In genomic region chr20:50120935-50121693, GRCh38 we compare ENCODE assay signal across 8 cellular contexts. TPM values are rescaled to one million over a fixed set of nuclear protein-coding genes. Genes with fewer than 3 reads are reported as not detected.
DNase-seq lines count a peak whose midpoint lies in the region; ATAC-seq, FAIRE-seq and TF ChIP-seq lines count a peak whose summit lies in the region.

No MANE protein-coding gene starts in this region.

- H3K27ac Mint-ChIP-seq in CD14-positive monocyte: peak overlapping the region in 2 of 7 donors; percentile 13 to 66
- H3K27ac Mint-ChIP-seq in activated CD4-positive, alpha-beta memory T cell treated with anti-CD3 and anti-CD28 coated beads for 36 hours: no peak overlapping the region

- peaks cover 0 to 6% (median 4%) of the 10 kb centered on the region in 4 experiments; a peak in 6 of 8 replicates for H3K36me3 ChIP-seq in H1 (ENCODE audit: control insufficient read depth in 2 of 4, insufficient read depth in 4 of 4, low read length in 3 of 4)
- no peaks in the 10 kb centered on the region for H3K36me3 ChIP-seq in mucosa of descending colon (ENCODE audit: low read depth)

- H2BK12ac ChIP-seq in H1 (ENCODE audit: low read depth, low read length): no peak overlapping the region

- TF ChIP-seq RAD21 in H1 (IDR thresholded peaks at IDR 0.05 in 1 of 2, conservative IDR thresholded peaks at IDR 0.05 in 1 of 2; ENCODE audit: low read depth in 2 of 2, low read length in 2 of 2): peak; percentile 95 to 98

- H3K9me3 Mint-ChIP-seq in CD14-positive monocyte: peaks cover 0 to 9% (median 4%) of the 10 kb centered on the region in 7 donors
- H3K9me3 Mint-ChIP-seq in activated CD4-positive, alpha-beta memory T cell treated with anti-CD3 and anti-CD28 coated beads for 36 hours: no peaks in the 10 kb centered on the region

- H2AFZ ChIP-seq in H1 (ENCODE audit: low read length): no peak overlapping the region

- no peak overlapping the region for H2BK20ac ChIP-seq in H1 (ENCODE audit: low read length)

- DNase-seq in CD14-positive monocyte (ENCODE audit: low spot score): peak; percentile 67
- peak; percentile 66 for DNase-seq in NCI-H69 (lab: John Stamatoyannopoulos, UW)
- peak; percentile 76 for DNase-seq in activated CD4-positive, alpha-beta memory T cell treated with anti-CD3 and anti-CD28 coated beads for 36 hours
- peak; percentile 56 to 66 for DNase-seq in H1 (ENCODE audit: low read depth in 1 of 2, low spot score in 2 of 2)
- peak in 2 of 3 donors; percentile 77 to 81 for DNase-seq in mucosa of descending colon
- DNase-seq in stimulated activated naive CD4-positive, alpha-beta T cell treated with Interleukin-2 at 50 U/mL for 16 hours (lab: John Stamatoyannopoulos, UW): peak; percentile 46

- H3K27me3 ChIP-seq in H1 (replicated peaks in 1 of 4; ENCODE audit: control insufficient read depth in 3 of 4, extremely low read depth in 1 of 4, insufficient read depth in 3 of 4, low read length in 3 of 4): no peaks in the 10 kb centered on the region

- no peak overlapping the region for H2BK5ac ChIP-seq in H1 (ENCODE audit: low read depth, low read length)

- no peak for FAIRE-seq in H1 (lab: Jason Lieb, UNC)

- ATAC-seq in HG02642 (IDR thresholded peaks at IDR 0.05; ENCODE audit: poor library complexity, unreplicated experiment) (peak; percentile 54), mucosa of descending colon (peak; percentile 88), GM21619 (IDR thresholded peaks at IDR 0.05; ENCODE audit: unreplicated experiment) (no peak)

- H3K27ac ChIP-seq in H1 (ENCODE audit: low read depth, low read length): no peak overlapping the region

- peaks cover 0 to 4% (median 2%) of the 10 kb centered on the region in 3 donors for H3K27me3 Mint-ChIP-seq in CD14-positive monocyte (ENCODE audit: low read depth in 3 of 3)
- H3K27me3 Mint-ChIP-seq in activated CD4-positive, alpha-beta memory T cell treated with anti-CD3 and anti-CD28 coated beads for 36 hours: no peaks in the 10 kb centered on the region

- no peak overlapping the region for H4K5ac ChIP-seq in H1 (ENCODE audit: insufficient read length, low read depth, low read length)

- WGBS in H1 (ENCODE audit: extremely low coverage in 1 of 2, insufficient coverage in 1 of 2, insufficient read length in 1 of 2, insufficient replicate concordance in 2 of 2, low coverage in 1 of 2, low lambda C conversion rate in 2 of 2, missing lambda C conversion rate in 1 of 2), 2 experiments: 65% methylated on average over 9 of the region's 9 CpGs; no CpG with 5 or more reads in 1 of the 2 experiments

- no peak overlapping the region for H2AK5ac ChIP-seq in H1 (ENCODE audit: low read depth, low read length)

- peak; percentile 85 for TF ChIP-seq CTCF in CD14-positive monocyte (IDR thresholded peaks at IDR 0.05)
- peak; percentile 96 to 100 (median 97) for TF ChIP-seq CTCF in H1 (IDR thresholded peaks at IDR 0.05; ENCODE audit: control extremely low read depth in 1 of 3, insufficient read depth in 1 of 3, low read depth in 1 of 3, low read length in 3 of 3)
- peak; percentile 71 for TF ChIP-seq CTCF in mucosa of descending colon (IDR thresholded peaks at IDR 0.05)

- intact Hi-C loops in CD14-positive monocyte (cut with micrococcal nuclease) (loop anchor here (2.0 kb wide), 2 partner anchors 48 to 58 kb away; no protein-coding TSS in a partner anchor), mucosa of descending colon (cut with DNase I, micrococcal nuclease) (loop anchor here (2.0 to 5.0 kb wide), 2 partner anchors 46 kb away; no protein-coding TSS in a partner anchor)
- intact Hi-C loops in activated CD4-positive, alpha-beta memory T cell treated with anti-CD3 and anti-CD28 coated beads for 36 hours (cut with micrococcal nuclease): loop anchor here (1.0 to 2.0 kb wide), 3 partner anchors 26 to 58 kb away; no protein-coding TSS in a partner anchor

- H4K8ac ChIP-seq in H1 (ENCODE audit: extremely low read depth, insufficient read depth, low read length): no peak overlapping the region; the same call in 1 of the 2 replicates

- H3K4me3 ChIP-seq in H1 (ENCODE audit: extremely low read depth in 1 of 4, insufficient read depth in 2 of 4, low read depth in 3 of 4, low read length in 4 of 4) (no peak overlapping the region), mucosa of descending colon (no peak overlapping the region)

- no peak for TF ChIP-seq EP300 in H1 (IDR thresholded peaks at IDR 0.05; ENCODE audit: borderline replicate concordance in 1 of 2, low read depth in 2 of 2, low read length in 2 of 2)

- peaks cover 34 to 38% of the 10 kb centered on the region in 2 donors for H3K36me3 Mint-ChIP-seq in CD14-positive monocyte
- H3K36me3 Mint-ChIP-seq in activated CD4-positive, alpha-beta memory T cell treated with anti-CD3 and anti-CD28 coated beads for 36 hours: peaks cover 18% of the 10 kb centered on the region

- no peak overlapping the region for H3K4ac ChIP-seq in H1 (replicated peaks; ENCODE audit: insufficient read length, low read depth, low read length)

- peaks cover 0 to 3% of the 10 kb centered on the region in 2 experiments for H4K20me1 ChIP-seq in H1 (replicated peaks in 1 of 2; ENCODE audit: control insufficient read depth in 1 of 2, insufficient read depth in 2 of 2, low read length in 2 of 2)

- H3K56ac ChIP-seq in H1 (replicated peaks; ENCODE audit: insufficient read length, low read depth, low read length): no peak overlapping the region

- H3K4me2 ChIP-seq in H1 (ENCODE audit: insufficient read depth in 1 of 2, low read depth in 2 of 2, low read length in 2 of 2): no peak overlapping the region

- H3K14ac ChIP-seq in H1 (ENCODE audit: insufficient read length): no peak overlapping the region

- H3K4me1 ChIP-seq in H1 (replicated peaks in 1 of 4; ENCODE audit: control insufficient read depth in 3 of 4, insufficient read depth in 4 of 4, low read length in 3 of 4) (peaks cover 0 to 5% (median 1%) of the 10 kb centered on the region in 4 experiments; a peak in 3 of 7 replicates), mucosa of descending colon (ENCODE audit: low read depth) (peaks cover 8% of the 10 kb centered on the region)

- POLR2A ChIA-PET in activated CD4-positive, alpha-beta memory T cell treated with anti-CD3 and anti-CD28 coated beads for 36 hours (lab: Charles Lee): interaction anchor here (0.7 to 1.7 kb wide), 6 partner anchors 11 to 362 kb away, joined by 3 to 6 read pairs (median 4); no protein-coding TSS in a partner anchor
- POLR2A ChIA-PET in H1 (lab: Charles Lee; ENCODE audit: partially characterized antibody): interaction anchor here (0.6 to 4.3 kb wide), 20 partner anchors 11 to 247 kb away, joined by 3 to 27 read pairs (median 5); partner anchors contain the start of gene PEDS1

- TF ChIP-seq POLR2A in H1 (IDR thresholded peaks at IDR 0.05; ENCODE audit: control extremely low read depth in 1 of 2, low read depth in 2 of 2, low read length in 2 of 2): no peak

- CTCF ChIA-PET in activated CD4-positive, alpha-beta memory T cell treated with anti-CD3 and anti-CD28 coated beads for 36 hours (lab: Charles Lee): interaction anchor here (0.6 to 8.4 kb wide), 24 partner anchors 9 to 363 kb away, joined by 3 to 216 read pairs (median 4); partner anchors contain the start of genes PEDS1 and UBE2V1
- CTCF ChIA-PET in H1 (lab: Charles Lee; ENCODE audit: partially characterized antibody): interaction anchor here (0.5 to 13.0 kb wide), 32 partner anchors 9 to 456 kb away, joined by 3 to 208 read pairs (median 4); partner anchors contain the start of genes PEDS1 and UBE2V1

- H3K23me2 ChIP-seq in H1 (ENCODE audit: low read depth, low read length): no peaks in the 10 kb centered on the region

- H2BK15ac ChIP-seq in H1 (ENCODE audit: low read length): 0 out of 2 replicates have a peak overlapping the region, but pooled peaks have one; percentile 34

- no peak overlapping the region for H3K23ac ChIP-seq in H1 (ENCODE audit: insufficient read length)

- no peak overlapping the region for H4K91ac ChIP-seq in H1 (replicated peaks; ENCODE audit: insufficient read length, low read length)

- no peak overlapping the region for H2BK120ac ChIP-seq in H1 (replicated peaks; ENCODE audit: low read depth, low read length)

- peaks cover 10% of the 10 kb centered on the region for H3K4me1 Mint-ChIP-seq in CD14-positive monocyte
- peaks cover 7% of the 10 kb centered on the region for H3K4me1 Mint-ChIP-seq in activated CD4-positive, alpha-beta memory T cell treated with anti-CD3 and anti-CD28 coated beads for 36 hours (ENCODE audit: low read depth)

- H3K9me3 ChIP-seq in H1 (ENCODE audit: insufficient read depth in 2 of 2, low read depth in 1 of 2, low read length in 1 of 2) (no peaks in the 10 kb centered on the region), mucosa of descending colon (no peaks in the 10 kb centered on the region)

- H3K79me1 ChIP-seq in H1 (ENCODE audit: low read depth, low read length): no peaks in the 10 kb centered on the region

- H3K9ac ChIP-seq in H1 (replicated peaks in 1 of 4; ENCODE audit: extremely low read depth in 1 of 4, low read depth in 3 of 4, low read length in 3 of 4): 0 out of 7 replicates have a peak overlapping the region, but pooled peaks of 1 of the 4 experiments have one; percentile 14

- H3K4me3 Mint-ChIP-seq in CD14-positive monocyte: no peak overlapping the region
- H3K4me3 Mint-ChIP-seq in activated CD4-positive, alpha-beta memory T cell treated with anti-CD3 and anti-CD28 coated beads for 36 hours: no peak overlapping the region

- no peaks in the 10 kb centered on the region for H3K79me2 ChIP-seq in H1 (ENCODE audit: control insufficient read depth in 1 of 2, insufficient read depth in 2 of 2, low read length in 2 of 2)

- H3K18ac ChIP-seq in H1 (ENCODE audit: extremely low read depth, low read length): no peak overlapping the region

RNA-seq across cellular contexts. Expression of gene UBE2V1, which starts 8.2 kb away (rescaled TPM):
- polyA plus RNA-seq in CD14-positive monocyte (10 to 100 TPM; 62.2 to 95.5 TPM), H1 (2011; rRNA removed) (131 and 141 TPM in 2 replicates)
- total RNA-seq in activated CD4-positive, alpha-beta memory T cell treated with anti-CD3 and anti-CD28 coated beads for 36 hours: 100 to 1,000 TPM; 167 to 172 TPM
- 184 and 185 TPM in 2 replicates for total RNA-seq in H1 (2021; fragmentation: NEBNext Ultra II Directional; extraction: Animal tissue kit (Norgen Biotek cat#: 25700))
- 114 TPM for polyA plus RNA-seq in H1 (2011; cell fraction: cytosol; rRNA removed)
- polyA plus RNA-seq in H1 (2011; cell fraction: nucleus; rRNA removed): 64.5 TPM
- polyA plus RNA-seq in H1 (2012, experiment 1 of 2): 130 to 225 TPM (median 146 TPM) in 4 replicates
- 129 TPM for polyA plus RNA-seq in H1 (2012, experiment 2 of 2)
- 239 TPM for polyA plus RNA-seq in H1 (2013, experiment 1 of 2)
- polyA plus RNA-seq in H1 (2013, experiment 2 of 2): 238 TPM
- 96.4 and 107 TPM in 2 replicates for polyA minus RNA-seq in H1 (2011; rRNA and poly(A)+ RNA removed)
- 47.3 TPM for polyA minus RNA-seq in H1 (2011; cell fraction: cytosol; rRNA and poly(A)+ RNA removed)
- polyA minus RNA-seq in H1 (2011; cell fraction: nucleus; rRNA and poly(A)+ RNA removed): 89.1 TPM
- total RNA-seq in mucosa of descending colon: 10 to 100 TPM; 90.1 to 94.4 (median 94.1) TPM

RNA-seq across cellular contexts. Expression of gene PEDS1, which starts 32.4 kb away (rescaled TPM):
- polyA plus RNA-seq in CD14-positive monocyte (10 to 100 TPM; 19.6 to 25.2 TPM), H1 (2011; rRNA removed) (75.9 and 82.7 TPM in 2 replicates)
- 10 to 100 TPM; 15.0 to 16.9 TPM for total RNA-seq in activated CD4-positive, alpha-beta memory T cell treated with anti-CD3 and anti-CD28 coated beads for 36 hours
- total RNA-seq in H1 (2021; fragmentation: NEBNext Ultra II Directional; extraction: Animal tissue kit (Norgen Biotek cat#: 25700)): 28.9 and 33.3 TPM in 2 replicates
- 32.6 TPM for polyA plus RNA-seq in H1 (2011; cell fraction: cytosol; rRNA removed)
- polyA plus RNA-seq in H1 (2011; cell fraction: nucleus; rRNA removed): 44.3 TPM
- polyA plus RNA-seq in H1 (2012, experiment 1 of 2): 23.4 to 37.5 TPM (median 32.2 TPM) in 4 replicates
- 31.5 TPM for polyA plus RNA-seq in H1 (2012, experiment 2 of 2)
- polyA plus RNA-seq in H1 (2013, experiment 1 of 2): 51.2 TPM
- polyA plus RNA-seq in H1 (2013, experiment 2 of 2): 59.3 TPM
- polyA minus RNA-seq in H1 (2011; rRNA and poly(A)+ RNA removed): 63.8 and 102 TPM in 2 replicates
- polyA minus RNA-seq in H1 (2011; cell fraction: cytosol; rRNA and poly(A)+ RNA removed): 37.4 TPM
- polyA minus RNA-seq in H1 (2011; cell fraction: nucleus; rRNA and poly(A)+ RNA removed): 12.9 TPM
- total RNA-seq in mucosa of descending colon: 10 to 100 TPM; 21.2 to 34.3 (median 23.3) TPM
